ENCODE assay signal across 8 cellular contexts in genomic region chr15:74616020-74616939, GRCh38. TPM values are rescaled to one million over a fixed set of nuclear protein-coding genes. Genes with fewer than 3 reads are reported as not detected.
A peak's percentile ranks its signal among the peaks of the same experiment; 100 is the strongest.
DNase-seq lines count a peak whose midpoint lies in the region; ATAC-seq and TF ChIP-seq lines count a peak whose summit lies in the region.

No MANE protein-coding gene starts in this region.

- H3K36me3 Mint-ChIP-seq in activated B cell treated with CpG ODN at 0.5 μM for 24 hours (ENCODE audit: low read depth) = peaks cover 32% of the 10 kb centered on the region

- CTCF ChIA-PET in activated B cell treated with CpG ODN at 0.5 μM for 24 hours (lab: Charles Lee) = interaction anchor here (0.5 to 10.6 kb wide), 3 partner anchors 16 to 588 kb away, joined by 3 to 136 read pairs (median 3); partner anchors contain the start of gene UBL7

- POLR2A ChIA-PET in activated B cell treated with CpG ODN at 0.5 μM for 24 hours (lab: Charles Lee) = interaction anchor here (0.7 to 4.5 kb wide), 21 partner anchors 11 to 752 kb away, joined by 3 to 37 read pairs (median 6); partner anchors contain the start of genes ARID3B, COX5A, FAM219B and MAN2C1

- peaks cover 40% of the 10 kb centered on the region for H3K4me1 Mint-ChIP-seq in activated B cell treated with CpG ODN at 0.5 μM for 24 hours

- intact Hi-C loops in activated B cell treated with CpG ODN at 0.5 μM for 24 hours (cut with micrococcal nuclease) = loop anchor here (10.0 kb wide), 1 partner anchor 981 kb away; the partner anchor contains the start of gene NPTN

- H3K4me3 Mint-ChIP-seq in activated B cell treated with CpG ODN at 0.5 μM for 24 hours = peak overlapping the region; percentile 89

- in situ Hi-C loops in KBM-7 (cut with MboI; ENCODE audit: low pct_unique_long_range_greater_than_20kb, low sequenced_read_pairs) = no loop called here

- no peaks in the 10 kb centered on the region for H3K27me3 Mint-ChIP-seq in activated B cell treated with CpG ODN at 0.5 μM for 24 hours

- TF ChIP-seq CTCF in activated B cell treated with CpG ODN at 0.5 μM for 24 hours (IDR thresholded peaks at IDR 0.05) = no peak

- ATAC-seq in activated B cell treated with CpG ODN at 0.5 μM for 24 hours (ENCODE audit: low read depth) (no peak), HG02610 (IDR thresholded peaks at IDR 0.05; ENCODE audit: unreplicated experiment) (no peak)

- H3K27ac Mint-ChIP-seq in activated B cell treated with CpG ODN at 0.5 μM for 24 hours = peak overlapping the region; percentile 86

- DNase-seq in DMS53 (lab: John Stamatoyannopoulos, UW) (peak; percentile 65), DMS53 treated with DMSO at 0.1 percent for 48 hours (lab: John Stamatoyannopoulos, UW; ENCODE audit: unreplicated experiment) (no peak), KBM-7 (peak; percentile 91), activated B cell treated with CpG ODN at 0.5 μM for 24 hours (peak; percentile 36), caudate nucleus (lab: John Stamatoyannopoulos, UW) (peak in 46 of 61 donors; percentile 13 to 82 (median 54)), kidney tubule cell (ENCODE audit: low spot score) (peak; percentile 87)
- DNase-seq in stimulated activated CD4-positive, alpha-beta T cell treated with anti-CD3 and anti-CD28 coated beads, Interleukin-1b, Interleukin-23, amount 100 ng/mL, for 24 hours (ENCODE audit: low read depth in 4 of 4, low spot score in 1 of 4) = peak; percentile 22 to 44 (median 38)

- H3K27ac ChIP-seq in caudate nucleus (ENCODE audit: low read depth, low read length) = peak overlapping the region; percentile 95

- no peaks in the 10 kb centered on the region for H3K9me3 Mint-ChIP-seq in activated B cell treated with CpG ODN at 0.5 μM for 24 hours

RNA-seq across cellular contexts. Expression of gene CLK3, which starts 0.6 kb away (rescaled TPM):
- 100 and 116 TPM in 2 replicates for total RNA-seq in activated B cell treated with CpG ODN at 0.5 μM for 24 hours
